Comparison of ENCODE assay signal across 1 cellular context in genomic region chr9:131393622-131394463, GRCh38.
TF ChIP-seq lines count a peak whose summit lies in the region.

TSS of gene PRRC2B (plus strand) at chr9:131394086. CDS start at chr9:131430145, 36,059 bp downstream.

TF ChIP-seq in K562, 482 proteins besides CTCF, POLR2A, EP300 and RAD21 (continued from another document and continues in another):
- TF ChIP-seq CTCFL (IDR thresholded peaks at IDR 0.05; ENCODE audit: borderline replicate concordance, insufficient read depth, low read depth, low read length, poor library complexity, severe bottlenecking) (peak; percentile 97), ZNF717 (CRISPR knock-in tag; IDR thresholded peaks at IDR 0.05) (no peak), GABPA (tag; conservative IDR thresholded peaks at IDR 0.05; ENCODE audit: low read depth) (0 out of 2 replicates have a peak, but pooled peaks have one; percentile 29), KDM1A (IDR thresholded peaks at IDR 0.05) (peak in 1 of 2 experiments; percentile 53; a peak in 1 of 4 replicates), ETS1 (conservative IDR thresholded peaks at IDR 0.05; ENCODE audit: control insufficient read depth, low read depth, low read length) (0 out of 2 replicates have a peak, but pooled peaks have one; percentile 49), TRIM28 (IDR thresholded peaks at IDR 0.05) (no peak), NONO (IDR thresholded peaks at IDR 0.05; ENCODE audit: low read depth in 2 of 2, low read length in 1 of 2) (peak; percentile 47 to 64; a peak in 2 of 4 replicates), CCNT2 (IDR thresholded peaks at IDR 0.05; ENCODE audit: borderline replicate concordance, extremely low read depth, insufficient read length, low read depth, low read length) (peak; percentile 16), ZNF316 (IDR thresholded peaks at IDR 0.05) (no peak), POLR2AphosphoS5 (IDR thresholded peaks at IDR 0.05; ENCODE audit: control insufficient read depth, insufficient read depth, low read depth, low read length) (peak; percentile 72), NR2C2 (CRISPR knock-in tag; IDR thresholded peaks at IDR 0.05) (no peak), NR2C2 (tag; IDR thresholded peaks at IDR 0.05) (peak; percentile 47; the same call in 1 of the 2 replicates), YY1 (IDR thresholded peaks at IDR 0.05; ENCODE audit: borderline replicate concordance in 1 of 3, control insufficient read depth in 1 of 3, extremely low read depth in 1 of 3, insufficient read depth in 3 of 3, insufficient read length in 1 of 3, insufficient replicate concordance in 2 of 3, low read depth in 1 of 3, low read length in 2 of 3) (peak; percentile 25 to 73 (median 63)), VEZF1 (CRISPR knock-in tag; IDR thresholded peaks at IDR 0.05) (peak; percentile 99), ETV1 (tag; conservative IDR thresholded peaks at IDR 0.05; ENCODE audit: low read depth) (peak; percentile 45; the same call in 1 of the 2 replicates), RBM34 (IDR thresholded peaks at IDR 0.05; ENCODE audit: borderline replicate concordance, insufficient read depth, low read length) (no peak), EGR1 (conservative IDR thresholded peaks at IDR 0.05) (peak; percentile 77), GTF2A2 (tag; IDR thresholded peaks at IDR 0.05) (peak; percentile 67; the same call in 1 of the 2 replicates), GATAD2B (IDR thresholded peaks at IDR 0.05; ENCODE audit: borderline replicate concordance) (0 out of 2 replicates have a peak, but pooled peaks have one; percentile 15), ZNF639 (CRISPR knock-in tag; conservative IDR thresholded peaks at IDR 0.05 in 1 of 2, IDR thresholded peaks at IDR 0.05 in 1 of 2) (peak in 1 of 2 experiments; percentile 81; a peak in 2 of 4 replicates), MYC (IDR thresholded peaks at IDR 0.05; ENCODE audit: low read depth, low read length) (peak; percentile 81), MYC (CRISPR knock-in tag; IDR thresholded peaks at IDR 0.05; ENCODE audit: borderline replicate concordance, low read depth) (no peak), ZBTB7A (IDR thresholded peaks at IDR 0.05; ENCODE audit: borderline replicate concordance, control insufficient read depth, low read depth, low read length) (peak; percentile 70; the same call in 1 of the 2 replicates), TBL1XR1 (IDR thresholded peaks at IDR 0.05; ENCODE audit: low read length in 2 of 2) (0 out of 4 replicates have a peak, but pooled peaks of 1 of the 2 experiments have one; percentile 4), E2F6 (IDR thresholded peaks at IDR 0.05; ENCODE audit: borderline replicate concordance in 1 of 2, extremely low read depth in 1 of 2, insufficient read depth in 1 of 2, insufficient read length in 1 of 2, low read depth in 1 of 2, low read length in 1 of 2, poor library complexity in 1 of 2, severe bottlenecking in 1 of 2) (peak in 1 of 2 experiments; percentile 75), PHF8 (IDR thresholded peaks at IDR 0.05; ENCODE audit: borderline replicate concordance, low read length) (peak; percentile 63; the same call in 1 of the 2 replicates), MCM2 (IDR thresholded peaks at IDR 0.05; ENCODE audit: low read depth) (no peak), PCBP1 (IDR thresholded peaks at IDR 0.05; ENCODE audit: low read depth, low read length, poor library complexity, severe bottlenecking) (peak; percentile 56), SMAD4 (CRISPR knock-in tag; conservative IDR thresholded peaks at IDR 0.05) (peak; percentile 41), CXXC5 (CRISPR knock-in tag; IDR thresholded peaks at IDR 0.05) (peak; percentile 33; the same call in 1 of the 2 replicates), TBP (optimal IDR thresholded peaks at IDR 0.05; ENCODE audit: low read depth, low read length) (peak; percentile 87), RBFOX2 (IDR thresholded peaks at IDR 0.05; ENCODE audit: low read depth, low read length) (peak; percentile 65; the same call in 1 of the 2 replicates), ETV6 (IDR thresholded peaks at IDR 0.05; ENCODE audit: borderline replicate concordance in 1 of 2, low read depth in 2 of 2, low read length in 1 of 2) (no peak), ETV6 (CRISPR knock-in tag; IDR thresholded peaks at IDR 0.05; ENCODE audit: borderline replicate concordance) (no peak), MBD2 (IDR thresholded peaks at IDR 0.05; ENCODE audit: borderline replicate concordance, low read depth) (0 out of 2 replicates have a peak, but pooled peaks have one; percentile 25), KAT8 (IDR thresholded peaks at IDR 0.05; ENCODE audit: low read depth) (no peak), ZNF518B (CRISPR knock-in tag; IDR thresholded peaks at IDR 0.05) (no peak), CREM (IDR thresholded peaks at IDR 0.05; ENCODE audit: low read depth) (peak; percentile 5; the same call in 1 of the 2 replicates), OTX1 (CRISPR knock-in tag; IDR thresholded peaks at IDR 0.05) (no peak), TAF15 (IDR thresholded peaks at IDR 0.05; ENCODE audit: low read depth, low read length) (no peak), KDM5B (IDR thresholded peaks at IDR 0.05; ENCODE audit: insufficient replicate concordance, low read depth, low read length) (peak; percentile 57), KDM4B (IDR thresholded peaks at IDR 0.05; ENCODE audit: borderline replicate concordance in 2 of 2, low read depth in 1 of 2) (peak in 1 of 2 experiments; percentile 62; a peak in 1 of 4 replicates), TAF1 (IDR thresholded peaks at IDR 0.05; ENCODE audit: control insufficient read depth, extremely low read depth, insufficient read depth, low read length, severe bottlenecking) (peak; percentile 79), POLR2H (tag; IDR thresholded peaks at IDR 0.05; ENCODE audit: low read depth) (peak; percentile 79), CHD2 (IDR thresholded peaks at IDR 0.05; ENCODE audit: low read depth, low read length) (peak; percentile 38; the same call in 1 of the 2 replicates), CEBPB (tag; IDR thresholded peaks at IDR 0.05) (peak; percentile 2; the same call in 1 of the 2 replicates), RBBP5 (IDR thresholded peaks at IDR 0.05; ENCODE audit: borderline replicate concordance, insufficient read depth, low read length, poor library complexity, severe bottlenecking) (peak; percentile 55), EP400 (IDR thresholded peaks at IDR 0.05) (peak; percentile 24; the same call in 1 of the 2 replicates), CEBPG (CRISPR knock-in tag; IDR thresholded peaks at IDR 0.05) (no peak), CEBPG (tag; conservative IDR thresholded peaks at IDR 0.05 in 1 of 2, IDR thresholded peaks at IDR 0.05 in 1 of 2) (peak; percentile 4 to 18; a peak in 1 of 4 replicates), E2F3 (CRISPR knock-in tag; IDR thresholded peaks at IDR 0.05) (0 out of 2 replicates have a peak, but pooled peaks have one; percentile 17), ELF1 (tag; IDR thresholded peaks at IDR 0.05) (0 out of 2 replicates have a peak, but pooled peaks have one; percentile 33), THAP12 (CRISPR knock-in tag; IDR thresholded peaks at IDR 0.05) (peak; percentile 84), RB1 (IDR thresholded peaks at IDR 0.05; ENCODE audit: low read depth) (peak; percentile 70), LCOR (CRISPR knock-in tag; IDR thresholded peaks at IDR 0.05) (no peak)
